8 cellular contexts compared by ENCODE assay signal in genomic region chr14:75399819-75400678, GRCh38.
A peak's percentile ranks its signal among the peaks of the same experiment; 100 is the strongest.
DNase-seq lines count a peak whose midpoint lies in the region; ATAC-seq and TF ChIP-seq lines count a peak whose summit lies in the region.

No MANE protein-coding gene starts in this region.

- TF ChIP-seq CTCF in fibroblast of pulmonary artery (IDR thresholded peaks at IDR 0.05; ENCODE audit: low read length, missing control alignments) = no peak
- no peak for TF ChIP-seq CTCF in parathyroid adenoma (IDR thresholded peaks at IDR 0.05)

- no peaks in the 10 kb centered on the region for H3K79me2 ChIP-seq in parathyroid adenoma

- H2AFZ ChIP-seq in parathyroid adenoma = peak overlapping the region; percentile 63

- peaks cover 35% of the 10 kb centered on the region for H3K4me1 ChIP-seq in parathyroid adenoma

- H3K4me2 ChIP-seq in parathyroid adenoma (ENCODE audit: low read length) = peak overlapping the region; percentile 49

- H3K4me3 ChIP-seq in fibroblast of pulmonary artery (replicated peaks; ENCODE audit: low read depth, low read length) (no peak overlapping the region), parathyroid adenoma (ENCODE audit: low read depth, low read length) (no peak overlapping the region)

- H3K27ac ChIP-seq in parathyroid adenoma = peak overlapping the region; percentile 84

- H3K9ac ChIP-seq in parathyroid adenoma = no peak overlapping the region

- DNase-seq in stimulated activated CD4-positive, alpha-beta T cell treated with anti-CD3 and anti-CD28 coated beads, Interleukin-15, amount 100 ng/mL, for 24 hours = peak; percentile 12
- DNase-seq in stimulated activated CD4-positive, alpha-beta T cell treated with anti-CD3 and anti-CD28 coated beads, Interleukin-1b, Interleukin-23, amount 100 ng/mL, for 48 hours = no peak
- peak; percentile 54 for DNase-seq in RKO (ENCODE audit: low spot score)
- peak; percentile 56 for DNase-seq in fibroblast of pulmonary artery (ENCODE audit: low read depth)
- DNase-seq in stimulated activated CD4-positive, alpha-beta T cell treated with anti-CD3 and anti-CD28 coated beads, Interleukin-12 subunit alpha, Interleukin-12 subunit beta, amount 100 ng/mL, for 4 hours = no peak
- no peak for DNase-seq in cortex of kidney (lab: John Stamatoyannopoulos, UW)

- no peak for ATAC-seq in HG02588 (IDR thresholded peaks at IDR 0.05; ENCODE audit: unreplicated experiment)

- no peaks in the 10 kb centered on the region for H3K9me3 ChIP-seq in parathyroid adenoma (ENCODE audit: control insufficient read depth, low read length)

- no peaks in the 10 kb centered on the region for H3K27me3 ChIP-seq in parathyroid adenoma (ENCODE audit: control insufficient read depth, insufficient read depth, low read length)

- H3K36me3 ChIP-seq in parathyroid adenoma (ENCODE audit: control insufficient read depth, insufficient read depth, low read length) = no peaks in the 10 kb centered on the region

Comparison
In these comparisons a context has a peak if more than half of its experiments do, and no peak if none do; other contexts are left out.
1. DNase-seq: peak in stimulated activated CD4-positive, alpha-beta T cell treated with anti-CD3 and anti-CD28 coated beads, Interleukin-15, amount 100 ng/mL, for 24 hours (single experiment), RKO (single experiment) and fibroblast of pulmonary artery (single experiment); none in stimulated activated CD4-positive, alpha-beta T cell treated with anti-CD3 and anti-CD28 coated beads, Interleukin-1b, Interleukin-23, amount 100 ng/mL, for 48 hours (single experiment), stimulated activated CD4-positive, alpha-beta T cell treated with anti-CD3 and anti-CD28 coated beads, Interleukin-12 subunit alpha, Interleukin-12 subunit beta, amount 100 ng/mL, for 4 hours (single experiment) and cortex of kidney (single experiment).